In genomic region chr17:17153071-17153470, GRCh38 we compare ENCODE assay signal across 21 cellular contexts. TPM values are rescaled to one million over a fixed set of nuclear protein-coding genes. Genes with fewer than 3 reads are reported as not detected.
A peak's percentile ranks its signal among the peaks of the same experiment; 100 is the strongest.
DNase-seq lines count a peak whose midpoint lies in the region; ATAC-seq, FAIRE-seq and TF ChIP-seq lines count a peak whose summit lies in the region.
"Had no signal": no experiment of that assay in that cellular context is flagged by ENCODE, and none has a peak within 500 bp of the region (broad histone marks: within the 10 kb centered on the region; RNA-seq: fewer than 3 reads in every experiment).

No MANE protein-coding gene starts in this region.

- peaks cover 1 to 3% (median 2%) of the 10 kb centered on the region in 3 donors for H3K27me3 Mint-ChIP-seq in immature natural killer cell (ENCODE audit: low read depth in 3 of 3)
- H3K27me3 Mint-ChIP-seq: memory B cell, naive B cell had no signal

- WGBS in SK-N-SH (ENCODE audit: low lambda C conversion rate), result 94% methylated on average over 3 of the region's 9 CpGs

- H3K4me3 Mint-ChIP-seq in immature natural killer cell, result no peak overlapping the region
- H3K4me3 Mint-ChIP-seq: endodermal cell, H9, memory B cell had no signal

- no peaks in the 10 kb centered on the region for H3K9me2 ChIP-seq in SK-N-SH

- TF ChIP-seq RAD21 in SK-N-SH (IDR thresholded peaks at IDR 0.05; ENCODE audit: low read length), result no peak

- no peak overlapping the region for H3K4me3 ChIP-seq in SK-N-SH (ENCODE audit: low read depth in 2 of 2, low read length in 1 of 2)
- no peak overlapping the region for H3K4me3 ChIP-seq in ACC112 (ENCODE audit: low read depth, low read length)
- H3K4me3 ChIP-seq: colonic mucosa, SK-N-MC, upper lobe of left lung had no signal

- H3K4me1 ChIP-seq in SK-N-SH (ENCODE audit: control insufficient read depth in 1 of 2, insufficient read depth in 2 of 2, low read depth in 1 of 2, low read length in 1 of 2) (peaks cover 5 to 41% of the 10 kb centered on the region in 2 experiments; a peak in 3 of 4 replicates), ACC112 (ENCODE audit: control insufficient read depth, insufficient read depth, low read length, unreplicated experiment) (peaks cover 64% of the 10 kb centered on the region)
- H3K4me1 ChIP-seq: colonic mucosa had no signal

- H3K4me1 Mint-ChIP-seq in immature natural killer cell, result peaks cover 14 to 20% of the 10 kb centered on the region in 2 donors
- H3K4me1 Mint-ChIP-seq: endodermal cell, H9 had no signal

- H3K36me3 ChIP-seq in SK-N-SH (replicated peaks in 1 of 2; ENCODE audit: control insufficient read depth in 1 of 2, insufficient read depth in 2 of 2, low read length in 1 of 2), result peaks cover 39 to 54% of the 10 kb centered on the region in 2 experiments
- H3K36me3 ChIP-seq in ACC112 (ENCODE audit: insufficient read depth, low read length), result peaks cover 14% of the 10 kb centered on the region; the same call in 1 of the 2 replicates

- H3K27me3 ChIP-seq in SK-N-SH (ENCODE audit: insufficient read depth), result no peaks in the 10 kb centered on the region
- H3K27me3 ChIP-seq in ACC112 (ENCODE audit: insufficient read depth, low read length), result no peaks in the 10 kb centered on the region
- H3K27me3 ChIP-seq: colonic mucosa, upper lobe of left lung had no signal

- H3K9me3 ChIP-seq in SK-N-SH, result no peaks in the 10 kb centered on the region
- H3K9me3 ChIP-seq: colonic mucosa, upper lobe of left lung had no signal

- no peak for TF ChIP-seq CTCF in SK-N-SH (IDR thresholded peaks at IDR 0.05)

- DNase-seq in SK-N-SH, result no peak
- peak; percentile 24 for DNase-seq in RCC 7860 (ENCODE audit: low spot score)
- no peak for DNase-seq in immature natural killer cell
- no peak for DNase-seq in activated naive CD4-positive, alpha-beta T cell treated with anti-CD3 and anti-CD28 coated beads, Interleukin-2, amount 50 U/mL, for 16 hours
- DNase-seq: 8988T; activated effector memory CD4-positive, alpha-beta T cell treated with Interleukin-2 at 50 U/mL for 16 hours; colonic mucosa; endodermal cell; glutamatergic neuron; H9; naive B cell; NCI-H510A; occipital lobe; upper lobe of left lung had no signal

- POLR2A ChIA-PET in SK-N-SH (lab: Yijun Ruan, JAX), result no interaction called here

- H3K4me2 ChIP-seq in SK-N-SH, result peak overlapping the region; percentile 36; the same call in 1 of the 2 replicates

- H3K36me3 Mint-ChIP-seq in immature natural killer cell, result peaks cover 14 to 19% (median 18%) of the 10 kb centered on the region in 3 donors

- H3K79me2 ChIP-seq in SK-N-SH (ENCODE audit: insufficient read depth) (peaks cover 7% of the 10 kb centered on the region; the same call in 1 of the 2 replicates), ACC112 (ENCODE audit: control insufficient read depth, insufficient read depth, low read length, unreplicated experiment) (peaks cover 3% of the 10 kb centered on the region)

- no peaks in the 10 kb centered on the region; the same call in 1 of the 2 replicates for H4K20me1 ChIP-seq in SK-N-SH (ENCODE audit: insufficient read depth)

- H3K27ac ChIP-seq in SK-N-SH (ENCODE audit: low read depth in 2 of 2, low read length in 1 of 2) (peak overlapping the region in 1 of 2 experiments; percentile 93; a peak in 2 of 4 replicates), ACC112 (ENCODE audit: low read depth, low read length) (peak overlapping the region; percentile 100)
- H3K27ac ChIP-seq: colonic mucosa, SK-N-MC had no signal

- H3F3A ChIP-seq in SK-N-SH (replicated peaks; ENCODE audit: insufficient read depth), result peaks cover 51% of the 10 kb centered on the region

- FAIRE-seq in RCC 7860 (lab: Jason Lieb, UNC), result no peak

- ATAC-seq in SK-N-SH treated with all-trans-retinoic acid at 6 μM for 48 hours (no peak), GM18517 (IDR thresholded peaks at IDR 0.05; ENCODE audit: unreplicated experiment) (no peak), GM18519 (IDR thresholded peaks at IDR 0.05; ENCODE audit: low FRiP score, unreplicated experiment) (no peak)
- ATAC-seq: activated CD4-positive, CD25-positive, alpha-beta regulatory T cell treated with anti-CD3 and anti-CD28 coated beads, Interleukin-2, amount 50 U/mL, for 24 hours had no signal

- no peak overlapping the region for H3K9ac ChIP-seq in SK-N-SH

- H3K9me3 Mint-ChIP-seq in immature natural killer cell, result no peaks in the 10 kb centered on the region
- H3K9me3 Mint-ChIP-seq: endodermal cell, H9, memory B cell, naive B cell had no signal

- TF ChIP-seq EP300 in SK-N-SH (IDR thresholded peaks at IDR 0.05; ENCODE audit: borderline replicate concordance in 1 of 2, low read depth in 1 of 2, low read length in 1 of 2), result no peak

- H2AFZ ChIP-seq in SK-N-SH (ENCODE audit: low read depth), result no peak overlapping the region
- H2AFZ ChIP-seq in ACC112 (ENCODE audit: low read length, unreplicated experiment), result no peak overlapping the region

- CTCF ChIA-PET in SK-N-SH (lab: Yijun Ruan, JAX), result interaction anchor here (0.6 to 1.1 kb wide), 3 partner anchors 10 to 161 kb away, joined by 3 to 4 read pairs (median 3); no protein-coding TSS in a partner anchor

- peak overlapping the region in 4 of 6 donors; percentile 12 to 76 (median 38) for H3K27ac Mint-ChIP-seq in immature natural killer cell

TF ChIP-seq in SK-N-SH, 30 proteins besides CTCF, POLR2A, EP300 and RAD21 (continues in another document):
- TF ChIP-seq USF1 (IDR thresholded peaks at IDR 0.05; ENCODE audit: borderline replicate concordance, low read depth) (no peak), TEAD4 (IDR thresholded peaks at IDR 0.05; ENCODE audit: borderline replicate concordance, insufficient read depth) (no peak), ZBTB33 (IDR thresholded peaks at IDR 0.05; ENCODE audit: borderline replicate concordance, low read depth) (no peak), SMC3 (IDR thresholded peaks at IDR 0.05; ENCODE audit: low read depth, low read length) (no peak)

TF ChIP-seq in SK-N-SH treated with all-trans-retinoic acid at 6 μM for 48 hours, 23 proteins besides CTCF, POLR2A, EP300 and RAD21 (continues in another document):
- TF ChIP-seq OSR1 (CRISPR knock-in tag; IDR thresholded peaks at IDR 0.05), result no peak
- TF ChIP-seq POU6F1 (CRISPR knock-in tag; IDR thresholded peaks at IDR 0.05; ENCODE audit: borderline replicate concordance, low read depth), result no peak
- TF ChIP-seq CSRNP3 (CRISPR knock-in tag; IDR thresholded peaks at IDR 0.05), result no peak
- TF ChIP-seq ARNTL (CRISPR knock-in tag; IDR thresholded peaks at IDR 0.05; ENCODE audit: borderline replicate concordance, low read depth), result no peak
- no peak for TF ChIP-seq ZNF8 (CRISPR knock-in tag; IDR thresholded peaks at IDR 0.05)
- no peak for TF ChIP-seq PPARA (CRISPR knock-in tag; IDR thresholded peaks at IDR 0.05; ENCODE audit: borderline replicate concordance)
- no peak for TF ChIP-seq TSHZ2 (CRISPR knock-in tag; IDR thresholded peaks at IDR 0.05)

RNA-seq across cellular contexts. Expression of gene PLD6, which starts 53.1 kb away (rescaled TPM):
- 3.7 and 4.5 TPM in 2 replicates for polyA plus RNA-seq in SK-N-SH (2012; rRNA removed)
- polyA plus RNA-seq in SK-N-SH (2012; cell fraction: cytosol; rRNA removed), result 4.3 and 4.9 TPM in 2 replicates
- polyA plus RNA-seq in SK-N-SH (2012; cell fraction: nucleus; rRNA removed), result 3.8 and 6.5 TPM in 2 replicates
- polyA plus RNA-seq in immature natural killer cell, result 1 to 10 TPM in 2 of 3 donors, under 1 TPM in 1; 0.41 to 2.5 (median 1.4) TPM
